ENCODE assay signal across 36 cellular contexts in genomic region chr13:32592082-32592481, GRCh38.
"Had no signal": no experiment of that assay in that cellular context is flagged by ENCODE, and none has a peak within 500 bp of the region (broad histone marks: within the 10 kb centered on the region; RNA-seq: fewer than 3 reads in every experiment).

No MANE protein-coding gene starts in this region.

- ATAC-seq: activated CD4-positive, alpha-beta T cell treated with anti-CD3 and anti-CD28 coated beads for 36 hours; activated CD4-positive, CD25-positive, alpha-beta regulatory T cell treated with anti-CD3 and anti-CD28 coated beads, Interleukin-2, amount 50 U/mL, for 24 hours; activated CD8-positive, alpha-beta memory T cell treated with anti-CD3 and anti-CD28 coated beads, Interleukin-2, amount 10 ng/mL, durations not matched to agents 7 days and 5 days; activated CD8-positive, alpha-beta T cell treated with anti-CD3 and anti-CD28 coated beads, Interleukin-2, amount 10 ng/mL, durations not matched to agents 7 days and 5 days; activated naive CD4-positive, alpha-beta T cell treated with anti-CD3 and anti-CD28 coated beads, Interleukin-2, amount 50 U/mL, for 72 hours; activated naive CD8-positive, alpha-beta T cell treated with anti-CD3 and anti-CD28 coated beads, Interleukin-2, amount 50 U/mL, for 24 hours; activated T-cell treated with anti-CD3 and anti-CD28 coated beads, Interleukin-2, amount 50 U/mL, for 72 hours; activated T-helper 17 cell treated with anti-CD3 and anti-CD28 coated beads, Interleukin-2, amount 50 U/mL, for 72 hours had no signal

- H3K27ac Mint-ChIP-seq: activated CD4-positive, alpha-beta memory T cell treated with anti-CD3 and anti-CD28 coated beads, Interleukin-2, amount 10 ng/mL, durations not matched to agents 7 days and 5 days; activated CD4-positive, alpha-beta T cell treated with anti-CD3 and anti-CD28 coated beads for 36 hours; activated CD8-positive, alpha-beta memory T cell treated with anti-CD3 and anti-CD28 coated beads, Interleukin-2, amount 10 ng/mL, durations not matched to agents 7 days and 5 days; activated CD8-positive, alpha-beta T cell treated with anti-CD3 and anti-CD28 coated beads, Interleukin-2, amount 10 ng/mL, durations not matched to agents 7 days and 5 days; activated naive CD4-positive, alpha-beta T cell treated with anti-CD3 and anti-CD28 coated beads, Interleukin-2, amount 10 ng/mL, durations not matched to agents 7 days and 5 days; activated naive CD4-positive, alpha-beta T cell treated with anti-CD3 and anti-CD28 coated beads, Interleukin-2, amount 50 U/mL, for 72 hours; activated naive CD8-positive, alpha-beta T cell treated with anti-CD3 and anti-CD28 coated beads, Interleukin-2, amount 10 ng/mL, durations not matched to agents 7 days and 5 days; activated T-cell treated with anti-CD3 and anti-CD28 coated beads, Interleukin-2, amount 50 U/mL, for 72 hours; activated T-helper 1 cell treated with anti-CD3 and anti-CD28 coated beads, Interleukin-12 subunit alpha, Interleukin-12 subunit beta, Interleukin-2, Interleukin-4 antibody, amounts not matched to agents 30 ng/mL and 10 ng/mL and 1 ng/mL, durations not matched to agents 14 hours and 24 hours and 36 hours; activated T-helper 17 cell treated with anti-CD3 and anti-CD28 coated beads, Interleukin-2, amount 50 U/mL, for 72 hours; T-helper 1 cell treated with Interleukin-12 subunit alpha and Interleukin-12 subunit beta and Interleukin-4 antibody, amounts not matched to agents 30 μg/mL and 1 μg/mL, for 36 hours; T-helper 2 cell treated with Interferon-gamma antibody and Interleukin-4, amounts not matched to agents 5 μg/mL and 100 μg/mL, for 36 hours had no signal

- H3K27me3 Mint-ChIP-seq: activated CD4-positive, alpha-beta memory T cell treated with anti-CD3 and anti-CD28 coated beads, Interleukin-2, amount 10 ng/mL, durations not matched to agents 7 days and 5 days; activated CD4-positive, alpha-beta T cell treated with anti-CD3 and anti-CD28 coated beads for 36 hours; activated CD4-positive, alpha-beta T cell treated with anti-CD3 and anti-CD28 coated beads, Interleukin-2, amount 10 ng/mL, durations not matched to agents 7 days and 5 days; activated CD8-positive, alpha-beta memory T cell treated with anti-CD3 and anti-CD28 coated beads, Interleukin-2, amount 10 ng/mL, durations not matched to agents 7 days and 5 days; activated naive CD4-positive, alpha-beta T cell treated with anti-CD3 and anti-CD28 coated beads, Interleukin-2, amount 10 ng/mL, durations not matched to agents 7 days and 5 days; activated naive CD8-positive, alpha-beta T cell treated with anti-CD3 and anti-CD28 coated beads, Interleukin-2, amount 10 ng/mL, durations not matched to agents 7 days and 5 days; activated naive CD8-positive, alpha-beta T cell treated with anti-CD3 and anti-CD28 coated beads, Interleukin-2, amount 50 U/mL, for 24 hours; activated T-cell treated with anti-CD3 and anti-CD28 coated beads, Interleukin-2, amount 50 U/mL, for 24 hours; activated T-helper 17 cell treated with anti-CD3 and anti-CD28 coated beads, Interleukin-2, amount 50 U/mL, for 72 hours; central memory CD8-positive, alpha-beta T cell had no signal

- H3K36me3 ChIP-seq: ascending aorta, cardiac muscle cell had no signal

- H3K4me3 ChIP-seq: ascending aorta, cardiac muscle cell had no signal

- H3K27me3 ChIP-seq: ascending aorta, cardiac muscle cell had no signal

- H3K27ac ChIP-seq: cardiac muscle cell, VCaP had no signal

- DNase-seq: activated CD4-positive, alpha-beta memory T cell treated with anti-CD3 and anti-CD28 coated beads, Interleukin-2, amount 10 ng/mL, durations not matched to agents 7 days and 5 days; activated CD4-positive, alpha-beta T cell treated with anti-CD3 and anti-CD28 coated beads for 1 hour; activated CD4-positive, alpha-beta T cell treated with anti-CD3 and anti-CD28 coated beads for 36 hours; activated CD4-positive, alpha-beta T cell treated with anti-CD3 and anti-CD28 coated beads for 48 hours; activated CD4-positive, alpha-beta T cell treated with anti-CD3 and anti-CD28 coated beads, Interleukin-2, amount 10 ng/mL, durations not matched to agents 7 days and 5 days; activated CD4-positive, alpha-beta T cell treated with anti-CD3 and anti-CD28 coated beads, Interleukin-2, amount 50 U/mL, for 48 hours; activated CD4-positive, CD25-positive, alpha-beta regulatory T cell; activated CD8-positive, alpha-beta memory T cell treated with anti-CD3 and anti-CD28 coated beads for 24 hours; activated CD8-positive, alpha-beta memory T cell treated with anti-CD3 and anti-CD28 coated beads, Interleukin-2, amount 10 ng/mL, durations not matched to agents 7 days and 5 days; activated CD8-positive, alpha-beta memory T cell treated with anti-CD3 and anti-CD28 coated beads, Interleukin-2, amount 50 U/mL, for 48 hours; activated CD8-positive, alpha-beta T cell treated with anti-CD3 and anti-CD28 coated beads, Interleukin-2, amount 10 ng/mL, durations not matched to agents 7 days and 5 days; activated effector memory CD4-positive, alpha-beta T cell treated with anti-CD3 and anti-CD28 coated beads, Interleukin-2, amount 50 U/mL, for 16 hours; activated gamma-delta T cell treated with Interleukin-2 at 50 U/mL for 16 hours; activated naive CD4-positive, alpha-beta T cell; activated naive CD4-positive, alpha-beta T cell treated with anti-CD3 and anti-CD28 coated beads, Interleukin-2, amount 10 ng/mL, durations not matched to agents 7 days and 5 days; activated naive CD8-positive, alpha-beta T cell treated with anti-CD3 and anti-CD28 coated beads, Interleukin-2, amount 10 ng/mL, durations not matched to agents 7 days and 5 days; activated naive CD8-positive, alpha-beta T cell treated with anti-CD3 and anti-CD28 coated beads, Interleukin-2, amount 50 U/mL, for 24 hours; activated T-cell treated with anti-CD3 and anti-CD28 coated beads, Interleukin-2, amount 50 U/mL, for 24 hours; activated T-cell treated with anti-CD3 and anti-CD28 coated beads, Interleukin-2, amount 50 U/mL, for 72 hours; amygdala; anterior cingulate cortex; caudate nucleus; cerebellar nuclear complex; T-helper 1 cell; T-helper 2 cell; T-helper 9 cell had no signal

- H3K4me3 Mint-ChIP-seq: activated CD4-positive, alpha-beta memory T cell treated with anti-CD3 and anti-CD28 coated beads, Interleukin-2, amount 10 ng/mL, durations not matched to agents 7 days and 5 days; activated CD4-positive, alpha-beta T cell treated with anti-CD3 and anti-CD28 coated beads for 36 hours; activated CD4-positive, alpha-beta T cell treated with anti-CD3 and anti-CD28 coated beads, Interleukin-2, amount 10 ng/mL, durations not matched to agents 7 days and 5 days; activated CD8-positive, alpha-beta memory T cell treated with anti-CD3 and anti-CD28 coated beads, Interleukin-2, amount 10 ng/mL, durations not matched to agents 7 days and 5 days; activated CD8-positive, alpha-beta T cell treated with anti-CD3 and anti-CD28 coated beads, Interleukin-2, amount 10 ng/mL, durations not matched to agents 7 days and 5 days; activated naive CD4-positive, alpha-beta T cell treated with anti-CD3 and anti-CD28 coated beads, Interleukin-2, amount 10 ng/mL, durations not matched to agents 7 days and 5 days; activated naive CD8-positive, alpha-beta T cell treated with anti-CD3 and anti-CD28 coated beads, Interleukin-2, amount 10 ng/mL, durations not matched to agents 7 days and 5 days; activated naive CD8-positive, alpha-beta T cell treated with anti-CD3 and anti-CD28 coated beads, Interleukin-2, amount 50 U/mL, for 24 hours; activated T-cell treated with anti-CD3 and anti-CD28 coated beads, Interleukin-2, amount 50 U/mL, for 24 hours; activated T-cell treated with anti-CD3 and anti-CD28 coated beads, Interleukin-2, amount 50 U/mL, for 72 hours; activated T-helper 1 cell treated with anti-CD3 and anti-CD28 coated beads, Interleukin-12 subunit alpha, Interleukin-12 subunit beta, Interleukin-2, Interleukin-4 antibody, amounts not matched to agents 30 ng/mL and 10 ng/mL and 1 ng/mL, durations not matched to agents 14 hours and 24 hours and 36 hours; activated T-helper 17 cell treated with anti-CD3 and anti-CD28 coated beads, Interleukin-2, amount 50 U/mL, for 72 hours; central memory CD8-positive, alpha-beta T cell; T-helper 1 cell treated with Interleukin-12 subunit alpha and Interleukin-12 subunit beta and Interleukin-4 antibody, amounts not matched to agents 30 μg/mL and 1 μg/mL, for 36 hours; T-helper 2 cell treated with Interferon-gamma antibody and Interleukin-4, amounts not matched to agents 5 μg/mL and 100 μg/mL, for 36 hours had no signal

- H3K9me3 ChIP-seq: ascending aorta had no signal

- H3K9me3 Mint-ChIP-seq: activated CD4-positive, alpha-beta memory T cell treated with anti-CD3 and anti-CD28 coated beads, Interleukin-2, amount 10 ng/mL, durations not matched to agents 7 days and 5 days; activated naive CD4-positive, alpha-beta T cell treated with anti-CD3 and anti-CD28 coated beads, Interleukin-2, amount 10 ng/mL, durations not matched to agents 7 days and 5 days; activated naive CD8-positive, alpha-beta T cell treated with anti-CD3 and anti-CD28 coated beads, Interleukin-2, amount 10 ng/mL, durations not matched to agents 7 days and 5 days; activated naive CD8-positive, alpha-beta T cell treated with anti-CD3 and anti-CD28 coated beads, Interleukin-2, amount 50 U/mL, for 24 hours; activated T-cell treated with anti-CD3 and anti-CD28 coated beads, Interleukin-2, amount 50 U/mL, for 24 hours; activated T-cell treated with anti-CD3 and anti-CD28 coated beads, Interleukin-2, amount 50 U/mL, for 72 hours; activated T-helper 1 cell treated with anti-CD3 and anti-CD28 coated beads, Interleukin-12 subunit alpha, Interleukin-12 subunit beta, Interleukin-2, Interleukin-4 antibody, amounts not matched to agents 30 ng/mL and 10 ng/mL and 1 ng/mL, durations not matched to agents 14 hours and 24 hours and 36 hours; activated T-helper 17 cell treated with anti-CD3 and anti-CD28 coated beads, Interleukin-2, amount 50 U/mL, for 72 hours; central memory CD8-positive, alpha-beta T cell; T-helper 1 cell treated with Interleukin-12 subunit alpha and Interleukin-12 subunit beta and Interleukin-4 antibody, amounts not matched to agents 30 μg/mL and 1 μg/mL, for 36 hours; T-helper 2 cell treated with Interferon-gamma antibody and Interleukin-4, amounts not matched to agents 5 μg/mL and 100 μg/mL, for 36 hours had no signal
